Comparison of ENCODE assay signal across 1 cellular context in the genomic region with DNA sequence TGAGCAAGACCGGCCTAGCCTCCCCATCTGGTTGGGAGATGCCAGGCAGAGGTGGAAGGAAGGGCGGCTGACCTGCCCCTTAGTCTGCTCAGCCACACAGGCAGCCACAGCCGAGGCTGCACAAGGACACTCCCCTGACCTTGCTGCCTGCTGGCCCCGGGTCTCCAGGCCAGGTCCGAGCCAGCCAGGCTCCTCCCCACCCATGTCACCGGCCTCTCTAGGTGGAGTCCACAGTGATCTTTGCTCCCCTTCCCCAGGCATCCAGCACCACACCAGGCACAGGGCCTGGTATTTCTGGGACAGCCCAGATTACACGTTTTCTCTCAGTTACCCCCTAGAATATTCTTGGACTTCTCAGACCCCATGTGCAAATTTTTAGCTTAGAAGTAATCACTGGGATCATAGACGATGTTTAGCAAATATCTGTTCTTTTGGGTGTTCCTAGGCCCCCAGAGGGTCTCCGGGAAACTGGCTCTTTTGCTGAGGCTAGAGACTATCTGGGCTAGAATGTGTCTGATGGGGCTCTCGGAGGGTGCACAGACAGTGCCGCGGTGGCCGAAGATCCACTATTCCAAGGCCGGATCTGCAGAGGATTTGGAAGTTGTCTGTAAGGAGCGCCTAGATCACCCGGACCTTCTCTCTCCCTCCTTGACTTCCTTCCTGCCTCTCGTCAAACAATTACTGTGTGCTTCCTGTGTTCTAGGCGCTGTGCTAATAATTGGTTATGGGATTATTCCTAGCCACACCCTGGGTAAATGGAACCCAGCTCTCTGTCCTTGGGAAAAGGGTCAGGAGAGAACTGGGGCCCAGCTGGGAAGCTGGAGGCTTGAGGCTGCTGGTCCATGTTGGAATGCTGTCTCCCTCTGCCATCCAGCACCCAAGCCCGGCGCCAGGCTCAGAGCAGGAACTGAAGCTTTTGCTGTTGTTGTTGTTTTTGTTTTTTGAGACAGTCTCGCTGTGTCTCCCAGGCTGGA.
TF ChIP-seq lines count a peak whose summit lies in the region.

No MANE protein-coding gene starts in this region.

TF ChIP-seq in HepG2, 621 proteins besides CTCF, POLR2A, EP300 and RAD21 (continued from another document and continues in another):
- TF ChIP-seq, protein P1, sequence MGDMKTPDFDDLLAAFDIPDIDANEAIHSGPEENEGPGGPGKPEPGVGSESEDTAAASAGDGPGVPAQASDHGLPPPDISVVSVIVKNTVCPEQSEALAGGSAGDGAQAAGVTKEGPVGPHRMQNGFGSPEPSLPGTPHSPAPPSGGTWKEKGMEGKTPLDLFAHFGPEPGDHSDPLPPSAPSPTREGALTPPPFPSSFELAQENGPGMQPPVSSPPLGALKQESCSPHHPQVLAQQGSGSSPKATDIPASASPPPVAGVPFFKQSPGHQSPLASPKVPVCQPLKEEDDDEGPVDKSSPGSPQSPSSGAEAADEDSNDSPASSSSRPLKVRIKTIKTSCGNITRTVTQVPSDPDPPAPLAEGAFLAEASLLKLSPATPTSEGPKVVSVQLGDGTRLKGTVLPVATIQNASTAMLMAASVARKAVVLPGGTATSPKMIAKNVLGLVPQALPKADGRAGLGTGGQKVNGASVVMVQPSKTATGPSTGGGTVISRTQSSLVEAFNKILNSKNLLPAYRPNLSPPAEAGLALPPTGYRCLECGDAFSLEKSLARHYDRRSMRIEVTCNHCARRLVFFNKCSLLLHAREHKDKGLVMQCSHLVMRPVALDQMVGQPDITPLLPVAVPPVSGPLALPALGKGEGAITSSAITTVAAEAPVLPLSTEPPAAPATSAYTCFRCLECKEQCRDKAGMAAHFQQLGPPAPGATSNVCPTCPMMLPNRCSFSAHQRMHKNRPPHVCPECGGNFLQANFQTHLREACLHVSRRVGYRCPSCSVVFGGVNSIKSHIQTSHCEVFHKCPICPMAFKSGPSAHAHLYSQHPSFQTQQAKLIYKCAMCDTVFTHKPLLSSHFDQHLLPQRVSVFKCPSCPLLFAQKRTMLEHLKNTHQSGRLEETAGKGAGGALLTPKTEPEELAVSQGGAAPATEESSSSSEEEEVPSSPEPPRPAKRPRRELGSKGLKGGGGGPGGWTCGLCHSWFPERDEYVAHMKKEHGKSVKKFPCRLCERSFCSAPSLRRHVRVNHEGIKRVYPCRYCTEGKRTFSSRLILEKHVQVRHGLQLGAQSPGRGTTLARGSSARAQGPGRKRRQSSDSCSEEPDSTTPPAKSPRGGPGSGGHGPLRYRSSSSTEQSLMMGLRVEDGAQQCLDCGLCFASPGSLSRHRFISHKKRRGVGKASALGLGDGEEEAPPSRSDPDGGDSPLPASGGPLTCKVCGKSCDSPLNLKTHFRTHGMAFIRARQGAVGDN (CRISPR knock-in tag; IDR thresholded peaks at IDR 0.05), result peak; percentile 92
- TF ChIP-seq, protein P2, sequence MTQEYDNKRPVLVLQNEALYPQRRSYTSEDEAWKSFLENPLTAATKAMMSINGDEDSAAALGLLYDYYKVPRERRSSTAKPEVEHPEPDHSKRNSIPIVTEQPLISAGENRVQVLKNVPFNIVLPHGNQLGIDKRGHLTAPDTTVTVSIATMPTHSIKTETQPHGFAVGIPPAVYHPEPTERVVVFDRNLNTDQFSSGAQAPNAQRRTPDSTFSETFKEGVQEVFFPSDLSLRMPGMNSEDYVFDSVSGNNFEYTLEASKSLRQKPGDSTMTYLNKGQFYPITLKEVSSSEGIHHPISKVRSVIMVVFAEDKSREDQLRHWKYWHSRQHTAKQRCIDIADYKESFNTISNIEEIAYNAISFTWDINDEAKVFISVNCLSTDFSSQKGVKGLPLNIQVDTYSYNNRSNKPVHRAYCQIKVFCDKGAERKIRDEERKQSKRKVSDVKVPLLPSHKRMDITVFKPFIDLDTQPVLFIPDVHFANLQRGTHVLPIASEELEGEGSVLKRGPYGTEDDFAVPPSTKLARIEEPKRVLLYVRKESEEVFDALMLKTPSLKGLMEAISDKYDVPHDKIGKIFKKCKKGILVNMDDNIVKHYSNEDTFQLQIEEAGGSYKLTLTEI (CRISPR knock-in tag; conservative IDR thresholded peaks at IDR 0.05), result no peak
- TF ChIP-seq, protein P3, sequence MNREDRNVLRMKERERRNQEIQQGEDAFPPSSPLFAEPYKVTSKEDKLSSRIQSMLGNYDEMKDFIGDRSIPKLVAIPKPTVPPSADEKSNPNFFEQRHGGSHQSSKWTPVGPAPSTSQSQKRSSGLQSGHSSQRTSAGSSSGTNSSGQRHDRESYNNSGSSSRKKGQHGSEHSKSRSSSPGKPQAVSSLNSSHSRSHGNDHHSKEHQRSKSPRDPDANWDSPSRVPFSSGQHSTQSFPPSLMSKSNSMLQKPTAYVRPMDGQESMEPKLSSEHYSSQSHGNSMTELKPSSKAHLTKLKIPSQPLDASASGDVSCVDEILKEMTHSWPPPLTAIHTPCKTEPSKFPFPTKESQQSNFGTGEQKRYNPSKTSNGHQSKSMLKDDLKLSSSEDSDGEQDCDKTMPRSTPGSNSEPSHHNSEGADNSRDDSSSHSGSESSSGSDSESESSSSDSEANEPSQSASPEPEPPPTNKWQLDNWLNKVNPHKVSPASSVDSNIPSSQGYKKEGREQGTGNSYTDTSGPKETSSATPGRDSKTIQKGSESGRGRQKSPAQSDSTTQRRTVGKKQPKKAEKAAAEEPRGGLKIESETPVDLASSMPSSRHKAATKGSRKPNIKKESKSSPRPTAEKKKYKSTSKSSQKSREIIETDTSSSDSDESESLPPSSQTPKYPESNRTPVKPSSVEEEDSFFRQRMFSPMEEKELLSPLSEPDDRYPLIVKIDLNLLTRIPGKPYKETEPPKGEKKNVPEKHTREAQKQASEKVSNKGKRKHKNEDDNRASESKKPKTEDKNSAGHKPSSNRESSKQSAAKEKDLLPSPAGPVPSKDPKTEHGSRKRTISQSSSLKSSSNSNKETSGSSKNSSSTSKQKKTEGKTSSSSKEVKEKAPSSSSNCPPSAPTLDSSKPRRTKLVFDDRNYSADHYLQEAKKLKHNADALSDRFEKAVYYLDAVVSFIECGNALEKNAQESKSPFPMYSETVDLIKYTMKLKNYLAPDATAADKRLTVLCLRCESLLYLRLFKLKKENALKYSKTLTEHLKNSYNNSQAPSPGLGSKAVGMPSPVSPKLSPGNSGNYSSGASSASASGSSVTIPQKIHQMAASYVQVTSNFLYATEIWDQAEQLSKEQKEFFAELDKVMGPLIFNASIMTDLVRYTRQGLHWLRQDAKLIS (CRISPR knock-in tag; IDR thresholded peaks at IDR 0.05), result no peak
- TF ChIP-seq ZNF850 (CRISPR knock-in tag; conservative IDR thresholded peaks at IDR 0.05) (no peak), ZNF713 (CRISPR knock-in tag; IDR thresholded peaks at IDR 0.05) (no peak), ZNF432 (CRISPR knock-in tag; IDR thresholded peaks at IDR 0.05; ENCODE audit: borderline replicate concordance) (no peak), KLF12 (CRISPR knock-in tag; IDR thresholded peaks at IDR 0.05; ENCODE audit: borderline replicate concordance) (peak; percentile 73; the same call in 1 of the 2 replicates), PHF8 (CRISPR knock-in tag; IDR thresholded peaks at IDR 0.05) (peak; percentile 49; the same call in 1 of the 2 replicates), RFX3 (CRISPR knock-in tag; IDR thresholded peaks at IDR 0.05) (no peak), XRCC5 (optimal IDR thresholded peaks at IDR 0.05; ENCODE audit: low read length) (peak; percentile 47), ATAD3A (CRISPR knock-in tag; IDR thresholded peaks at IDR 0.05) (no peak), SRY (CRISPR knock-in tag; IDR thresholded peaks at IDR 0.05) (no peak), ZNF446 (CRISPR knock-in tag; IDR thresholded peaks at IDR 0.05) (no peak), RFX5 (IDR thresholded peaks at IDR 0.05; ENCODE audit: low read depth, low read length) (no peak), ZNF205 (CRISPR knock-in tag; IDR thresholded peaks at IDR 0.05) (peak; percentile 18; the same call in 1 of the 2 replicates), HDAC2 (CRISPR knock-in tag; IDR thresholded peaks at IDR 0.05) (peak; percentile 80)
- TF ChIP-seq, protein P4, sequence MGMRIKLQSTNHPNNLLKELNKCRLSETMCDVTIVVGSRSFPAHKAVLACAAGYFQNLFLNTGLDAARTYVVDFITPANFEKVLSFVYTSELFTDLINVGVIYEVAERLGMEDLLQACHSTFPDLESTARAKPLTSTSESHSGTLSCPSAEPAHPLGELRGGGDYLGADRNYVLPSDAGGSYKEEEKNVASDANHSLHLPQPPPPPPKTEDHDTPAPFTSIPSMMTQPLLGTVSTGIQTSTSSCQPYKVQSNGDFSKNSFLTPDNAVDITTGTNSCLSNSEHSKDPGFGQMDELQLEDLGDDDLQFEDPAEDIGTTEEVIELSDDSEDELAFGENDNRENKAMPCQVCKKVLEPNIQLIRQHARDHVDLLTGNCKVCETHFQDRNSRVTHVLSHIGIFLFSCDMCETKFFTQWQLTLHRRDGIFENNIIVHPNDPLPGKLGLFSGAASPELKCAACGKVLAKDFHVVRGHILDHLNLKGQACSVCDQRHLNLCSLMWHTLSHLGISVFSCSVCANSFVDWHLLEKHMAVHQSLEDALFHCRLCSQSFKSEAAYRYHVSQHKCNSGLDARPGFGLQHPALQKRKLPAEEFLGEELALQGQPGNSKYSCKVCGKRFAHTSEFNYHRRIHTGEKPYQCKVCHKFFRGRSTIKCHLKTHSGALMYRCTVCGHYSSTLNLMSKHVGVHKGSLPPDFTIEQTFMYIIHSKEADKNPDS (CRISPR knock-in tag; IDR thresholded peaks at IDR 0.05), result no peak
- TF ChIP-seq, protein P5, sequence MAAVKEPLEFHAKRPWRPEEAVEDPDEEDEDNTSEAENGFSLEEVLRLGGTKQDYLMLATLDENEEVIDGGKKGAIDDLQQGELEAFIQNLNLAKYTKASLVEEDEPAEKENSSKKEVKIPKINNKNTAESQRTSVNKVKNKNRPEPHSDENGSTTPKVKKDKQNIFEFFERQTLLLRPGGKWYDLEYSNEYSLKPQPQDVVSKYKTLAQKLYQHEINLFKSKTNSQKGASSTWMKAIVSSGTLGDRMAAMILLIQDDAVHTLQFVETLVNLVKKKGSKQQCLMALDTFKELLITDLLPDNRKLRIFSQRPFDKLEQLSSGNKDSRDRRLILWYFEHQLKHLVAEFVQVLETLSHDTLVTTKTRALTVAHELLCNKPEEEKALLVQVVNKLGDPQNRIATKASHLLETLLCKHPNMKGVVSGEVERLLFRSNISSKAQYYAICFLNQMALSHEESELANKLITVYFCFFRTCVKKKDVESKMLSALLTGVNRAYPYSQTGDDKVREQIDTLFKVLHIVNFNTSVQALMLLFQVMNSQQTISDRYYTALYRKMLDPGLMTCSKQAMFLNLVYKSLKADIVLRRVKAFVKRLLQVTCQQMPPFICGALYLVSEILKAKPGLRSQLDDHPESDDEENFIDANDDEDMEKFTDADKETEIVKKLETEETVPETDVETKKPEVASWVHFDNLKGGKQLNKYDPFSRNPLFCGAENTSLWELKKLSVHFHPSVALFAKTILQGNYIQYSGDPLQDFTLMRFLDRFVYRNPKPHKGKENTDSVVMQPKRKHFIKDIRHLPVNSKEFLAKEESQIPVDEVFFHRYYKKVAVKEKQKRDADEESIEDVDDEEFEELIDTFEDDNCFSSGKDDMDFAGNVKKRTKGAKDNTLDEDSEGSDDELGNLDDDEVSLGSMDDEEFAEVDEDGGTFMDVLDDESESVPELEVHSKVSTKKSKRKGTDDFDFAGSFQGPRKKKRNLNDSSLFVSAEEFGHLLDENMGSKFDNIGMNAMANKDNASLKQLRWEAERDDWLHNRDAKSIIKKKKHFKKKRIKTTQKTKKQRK (IDR thresholded peaks at IDR 0.05; ENCODE audit: low read length), result no peak
- TF ChIP-seq, protein P6, sequence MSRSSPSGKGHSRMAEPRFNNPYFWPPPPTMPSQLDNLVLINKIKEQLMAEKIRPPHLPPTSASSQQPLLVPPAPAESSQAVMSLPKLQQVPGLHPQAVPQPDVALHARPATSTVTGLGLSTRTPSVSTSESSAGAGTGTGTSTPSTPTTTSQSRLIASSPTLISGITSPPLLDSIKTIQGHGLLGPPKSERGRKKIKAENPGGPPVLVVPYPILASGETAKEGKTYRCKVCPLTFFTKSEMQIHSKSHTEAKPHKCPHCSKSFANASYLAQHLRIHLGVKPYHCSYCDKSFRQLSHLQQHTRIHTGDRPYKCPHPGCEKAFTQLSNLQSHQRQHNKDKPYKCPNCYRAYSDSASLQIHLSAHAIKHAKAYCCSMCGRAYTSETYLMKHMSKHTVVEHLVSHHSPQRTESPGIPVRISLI (CRISPR knock-in tag; IDR thresholded peaks at IDR 0.05; ENCODE audit: borderline replicate concordance), result no peak
- TF ChIP-seq, protein P7, sequence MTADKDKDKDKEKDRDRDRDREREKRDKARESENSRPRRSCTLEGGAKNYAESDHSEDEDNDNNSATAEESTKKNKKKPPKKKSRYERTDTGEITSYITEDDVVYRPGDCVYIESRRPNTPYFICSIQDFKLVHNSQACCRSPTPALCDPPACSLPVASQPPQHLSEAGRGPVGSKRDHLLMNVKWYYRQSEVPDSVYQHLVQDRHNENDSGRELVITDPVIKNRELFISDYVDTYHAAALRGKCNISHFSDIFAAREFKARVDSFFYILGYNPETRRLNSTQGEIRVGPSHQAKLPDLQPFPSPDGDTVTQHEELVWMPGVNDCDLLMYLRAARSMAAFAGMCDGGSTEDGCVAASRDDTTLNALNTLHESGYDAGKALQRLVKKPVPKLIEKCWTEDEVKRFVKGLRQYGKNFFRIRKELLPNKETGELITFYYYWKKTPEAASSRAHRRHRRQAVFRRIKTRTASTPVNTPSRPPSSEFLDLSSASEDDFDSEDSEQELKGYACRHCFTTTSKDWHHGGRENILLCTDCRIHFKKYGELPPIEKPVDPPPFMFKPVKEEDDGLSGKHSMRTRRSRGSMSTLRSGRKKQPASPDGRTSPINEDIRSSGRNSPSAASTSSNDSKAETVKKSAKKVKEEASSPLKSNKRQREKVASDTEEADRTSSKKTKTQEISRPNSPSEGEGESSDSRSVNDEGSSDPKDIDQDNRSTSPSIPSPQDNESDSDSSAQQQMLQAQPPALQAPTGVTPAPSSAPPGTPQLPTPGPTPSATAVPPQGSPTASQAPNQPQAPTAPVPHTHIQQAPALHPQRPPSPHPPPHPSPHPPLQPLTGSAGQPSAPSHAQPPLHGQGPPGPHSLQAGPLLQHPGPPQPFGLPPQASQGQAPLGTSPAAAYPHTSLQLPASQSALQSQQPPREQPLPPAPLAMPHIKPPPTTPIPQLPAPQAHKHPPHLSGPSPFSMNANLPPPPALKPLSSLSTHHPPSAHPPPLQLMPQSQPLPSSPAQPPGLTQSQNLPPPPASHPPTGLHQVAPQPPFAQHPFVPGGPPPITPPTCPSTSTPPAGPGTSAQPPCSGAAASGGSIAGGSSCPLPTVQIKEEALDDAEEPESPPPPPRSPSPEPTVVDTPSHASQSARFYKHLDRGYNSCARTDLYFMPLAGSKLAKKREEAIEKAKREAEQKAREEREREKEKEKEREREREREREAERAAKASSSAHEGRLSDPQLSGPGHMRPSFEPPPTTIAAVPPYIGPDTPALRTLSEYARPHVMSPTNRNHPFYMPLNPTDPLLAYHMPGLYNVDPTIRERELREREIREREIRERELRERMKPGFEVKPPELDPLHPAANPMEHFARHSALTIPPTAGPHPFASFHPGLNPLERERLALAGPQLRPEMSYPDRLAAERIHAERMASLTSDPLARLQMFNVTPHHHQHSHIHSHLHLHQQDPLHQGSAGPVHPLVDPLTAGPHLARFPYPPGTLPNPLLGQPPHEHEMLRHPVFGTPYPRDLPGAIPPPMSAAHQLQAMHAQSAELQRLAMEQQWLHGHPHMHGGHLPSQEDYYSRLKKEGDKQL (CRISPR knock-in tag; IDR thresholded peaks at IDR 0.05; ENCODE audit: low read depth), result no peak
- TF ChIP-seq, protein P8, sequence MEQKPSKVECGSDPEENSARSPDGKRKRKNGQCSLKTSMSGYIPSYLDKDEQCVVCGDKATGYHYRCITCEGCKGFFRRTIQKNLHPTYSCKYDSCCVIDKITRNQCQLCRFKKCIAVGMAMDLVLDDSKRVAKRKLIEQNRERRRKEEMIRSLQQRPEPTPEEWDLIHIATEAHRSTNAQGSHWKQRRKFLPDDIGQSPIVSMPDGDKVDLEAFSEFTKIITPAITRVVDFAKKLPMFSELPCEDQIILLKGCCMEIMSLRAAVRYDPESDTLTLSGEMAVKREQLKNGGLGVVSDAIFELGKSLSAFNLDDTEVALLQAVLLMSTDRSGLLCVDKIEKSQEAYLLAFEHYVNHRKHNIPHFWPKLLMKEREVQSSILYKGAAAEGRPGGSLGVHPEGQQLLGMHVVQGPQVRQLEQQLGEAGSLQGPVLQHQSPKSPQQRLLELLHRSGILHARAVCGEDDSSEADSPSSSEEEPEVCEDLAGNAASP (CRISPR knock-in tag; IDR thresholded peaks at IDR 0.05; ENCODE audit: borderline replicate concordance), result peak; percentile 90
